Comparison of ENCODE assay signal across 1 cellular context in genomic region chr19:51546650-51547396, GRCh38.
TF ChIP-seq lines count a peak whose summit lies in the region.

No MANE protein-coding gene starts in this region.

TF ChIP-seq in K562, 482 proteins besides CTCF, POLR2A, EP300 and RAD21 (continued from another document and continues in another):
- peak; percentile 90 for TF ChIP-seq SMAD1 (IDR thresholded peaks at IDR 0.05; ENCODE audit: low read depth, low read length, partially characterized antibody)
- TF ChIP-seq NONO (IDR thresholded peaks at IDR 0.05; ENCODE audit: low read depth in 2 of 2, low read length in 1 of 2): peak in 1 of 2 experiments; percentile 76; a peak in 1 of 4 replicates
- TF ChIP-seq TAF15 (IDR thresholded peaks at IDR 0.05; ENCODE audit: low read depth, low read length): no peak
- TF ChIP-seq NFIC (IDR thresholded peaks at IDR 0.05): peak; percentile 86
- TF ChIP-seq RBBP5 (IDR thresholded peaks at IDR 0.05; ENCODE audit: borderline replicate concordance, insufficient read depth, low read length, poor library complexity, severe bottlenecking): peak; percentile 58
- TF ChIP-seq PYGO2 (tag; IDR thresholded peaks at IDR 0.05): peak; percentile 84
- peak; percentile 33 for TF ChIP-seq DACH1 (IDR thresholded peaks at IDR 0.05; ENCODE audit: partially characterized antibody)
- no peak for TF ChIP-seq FOXJ3 (CRISPR knock-in tag; IDR thresholded peaks at IDR 0.05)
- TF ChIP-seq CTBP1 (IDR thresholded peaks at IDR 0.05; ENCODE audit: borderline replicate concordance): peak; percentile 89
- no peak; the same call in 1 of the 2 replicates for TF ChIP-seq CREB3L1 (IDR thresholded peaks at IDR 0.05; ENCODE audit: borderline replicate concordance, low read depth)
- TF ChIP-seq HES1 (IDR thresholded peaks at IDR 0.05; ENCODE audit: low read depth): peak; percentile 93
- no peak for TF ChIP-seq DIDO1 (tag; IDR thresholded peaks at IDR 0.05; ENCODE audit: low read depth)
- peak in 1 of 2 experiments; percentile 98; a peak in 2 of 4 replicates for TF ChIP-seq ZMIZ1 (IDR thresholded peaks at IDR 0.05; ENCODE audit: low read depth in 2 of 2, low read length in 2 of 2)
- TF ChIP-seq ATF1 (CRISPR knock-in tag; IDR thresholded peaks at IDR 0.05): no peak
- peak; percentile 72 for TF ChIP-seq ATF1 (tag; IDR thresholded peaks at IDR 0.05)
- peak; percentile 99 for TF ChIP-seq CCNT2 (IDR thresholded peaks at IDR 0.05; ENCODE audit: borderline replicate concordance, extremely low read depth, insufficient read length, low read depth, low read length)
- peak; percentile 52; the same call in 1 of the 2 replicates for TF ChIP-seq ZKSCAN1 (IDR thresholded peaks at IDR 0.05; ENCODE audit: low read depth, low read length)
- no peak for TF ChIP-seq SRSF7 (optimal IDR thresholded peaks at IDR 0.05; ENCODE audit: low read depth, low read length)
- TF ChIP-seq HDAC3 (IDR thresholded peaks at IDR 0.05; ENCODE audit: borderline replicate concordance, partially characterized antibody): peak; percentile 98
- no peak for TF ChIP-seq GTF2E2 (tag; IDR thresholded peaks at IDR 0.05)
- peak; percentile 96 for TF ChIP-seq RUNX1 (IDR thresholded peaks at IDR 0.05; ENCODE audit: low read depth)
- TF ChIP-seq SMARCA4 (IDR thresholded peaks at IDR 0.05): peak; percentile 99
- peak; percentile 96 for TF ChIP-seq L3MBTL2 (IDR thresholded peaks at IDR 0.05)
- TF ChIP-seq ZNF592 (IDR thresholded peaks at IDR 0.05): peak; percentile 96
- TF ChIP-seq PATZ1 (CRISPR knock-in tag; IDR thresholded peaks at IDR 0.05; ENCODE audit: borderline replicate concordance): no peak
- peak; percentile 94 for TF ChIP-seq ETV5 (CRISPR knock-in tag; IDR thresholded peaks at IDR 0.05; ENCODE audit: low read depth)
- TF ChIP-seq ILK (tag; IDR thresholded peaks at IDR 0.05; ENCODE audit: borderline replicate concordance, low read depth): no peak
- peak; percentile 54 to 74; a peak in 3 of 4 replicates for TF ChIP-seq MAZ (CRISPR knock-in tag; conservative IDR thresholded peaks at IDR 0.05 in 1 of 2, IDR thresholded peaks at IDR 0.05 in 1 of 2)
- no peak for TF ChIP-seq ZNF23 (CRISPR knock-in tag; IDR thresholded peaks at IDR 0.05)
- TF ChIP-seq TCF3 (CRISPR knock-in tag; IDR thresholded peaks at IDR 0.05): peak; percentile 99
- 0 out of 2 replicates have a peak, but pooled peaks have one; percentile 21 for TF ChIP-seq ELF2 (CRISPR knock-in tag; IDR thresholded peaks at IDR 0.05)
- TF ChIP-seq EGR1 (conservative IDR thresholded peaks at IDR 0.05): no peak
- TF ChIP-seq ZNF561 (CRISPR knock-in tag; conservative IDR thresholded peaks at IDR 0.05): no peak
- TF ChIP-seq AFF4 (CRISPR knock-in tag; IDR thresholded peaks at IDR 0.05): peak; percentile 68
- no peak for TF ChIP-seq KLF6 (CRISPR knock-in tag; IDR thresholded peaks at IDR 0.05; ENCODE audit: borderline replicate concordance)
- no peak for TF ChIP-seq POLR3A (IDR thresholded peaks at IDR 0.05; ENCODE audit: borderline replicate concordance, extremely low read depth, insufficient read depth, insufficient read length)
- peak in 1 of 3 experiments; percentile 34 for TF ChIP-seq YY1 (IDR thresholded peaks at IDR 0.05; ENCODE audit: borderline replicate concordance in 1 of 3, control insufficient read depth in 1 of 3, extremely low read depth in 1 of 3, insufficient read depth in 3 of 3, insufficient read length in 1 of 3, insufficient replicate concordance in 2 of 3, low read depth in 1 of 3, low read length in 2 of 3)
- TF ChIP-seq ETV1 (tag; conservative IDR thresholded peaks at IDR 0.05; ENCODE audit: low read depth): peak; percentile 95
- TF ChIP-seq ZBTB11 (CRISPR knock-in tag; IDR thresholded peaks at IDR 0.05): peak in 1 of 3 experiments; percentile 69; a peak in 2 of 6 replicates
- no peak for TF ChIP-seq PHF21A (IDR thresholded peaks at IDR 0.05; ENCODE audit: borderline replicate concordance, low read depth)
- no peak for TF ChIP-seq CEBPG (CRISPR knock-in tag; IDR thresholded peaks at IDR 0.05)
- peak; percentile 53 to 77; a peak in 3 of 4 replicates for TF ChIP-seq CEBPG (tag; conservative IDR thresholded peaks at IDR 0.05 in 1 of 2, IDR thresholded peaks at IDR 0.05 in 1 of 2)
- TF ChIP-seq NFYB (IDR thresholded peaks at IDR 0.05; ENCODE audit: extremely low read depth, insufficient read length): peak; percentile 28
- peak; percentile 70 to 72 for TF ChIP-seq FOXK2 (conservative IDR thresholded peaks at IDR 0.05 in 1 of 2, IDR thresholded peaks at IDR 0.05 in 1 of 2; ENCODE audit: low read depth in 2 of 2)
